1 cellular context compared by ENCODE assay signal in the genomic region with DNA sequence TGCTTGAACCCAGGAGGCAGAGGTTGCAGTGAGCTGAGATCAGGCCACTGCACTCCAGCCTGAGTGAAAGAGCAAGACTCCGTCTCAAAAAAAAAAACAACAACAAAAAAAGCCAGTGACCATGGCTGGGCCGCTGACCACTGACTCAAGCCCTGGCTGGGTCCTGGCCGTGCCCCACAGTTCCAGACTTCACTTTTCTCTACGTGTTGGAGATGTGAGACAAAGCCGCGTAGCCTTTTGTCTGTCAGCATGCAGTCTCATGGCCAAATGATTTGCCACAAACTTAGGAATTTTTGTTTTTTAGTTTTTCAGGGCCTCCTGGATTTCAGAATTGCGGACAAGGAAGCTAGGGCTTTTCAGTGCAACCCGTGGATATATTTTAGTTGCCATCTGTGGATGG.
A peak's percentile ranks its signal among the peaks of the same experiment; 100 is the strongest.
TF ChIP-seq lines count a peak whose summit lies in the region.

No MANE protein-coding gene starts in this region.

TF ChIP-seq in HepG2, 621 proteins besides CTCF, POLR2A, EP300 and RAD21 (continued from another document):
- TF ChIP-seq, protein P1, sequence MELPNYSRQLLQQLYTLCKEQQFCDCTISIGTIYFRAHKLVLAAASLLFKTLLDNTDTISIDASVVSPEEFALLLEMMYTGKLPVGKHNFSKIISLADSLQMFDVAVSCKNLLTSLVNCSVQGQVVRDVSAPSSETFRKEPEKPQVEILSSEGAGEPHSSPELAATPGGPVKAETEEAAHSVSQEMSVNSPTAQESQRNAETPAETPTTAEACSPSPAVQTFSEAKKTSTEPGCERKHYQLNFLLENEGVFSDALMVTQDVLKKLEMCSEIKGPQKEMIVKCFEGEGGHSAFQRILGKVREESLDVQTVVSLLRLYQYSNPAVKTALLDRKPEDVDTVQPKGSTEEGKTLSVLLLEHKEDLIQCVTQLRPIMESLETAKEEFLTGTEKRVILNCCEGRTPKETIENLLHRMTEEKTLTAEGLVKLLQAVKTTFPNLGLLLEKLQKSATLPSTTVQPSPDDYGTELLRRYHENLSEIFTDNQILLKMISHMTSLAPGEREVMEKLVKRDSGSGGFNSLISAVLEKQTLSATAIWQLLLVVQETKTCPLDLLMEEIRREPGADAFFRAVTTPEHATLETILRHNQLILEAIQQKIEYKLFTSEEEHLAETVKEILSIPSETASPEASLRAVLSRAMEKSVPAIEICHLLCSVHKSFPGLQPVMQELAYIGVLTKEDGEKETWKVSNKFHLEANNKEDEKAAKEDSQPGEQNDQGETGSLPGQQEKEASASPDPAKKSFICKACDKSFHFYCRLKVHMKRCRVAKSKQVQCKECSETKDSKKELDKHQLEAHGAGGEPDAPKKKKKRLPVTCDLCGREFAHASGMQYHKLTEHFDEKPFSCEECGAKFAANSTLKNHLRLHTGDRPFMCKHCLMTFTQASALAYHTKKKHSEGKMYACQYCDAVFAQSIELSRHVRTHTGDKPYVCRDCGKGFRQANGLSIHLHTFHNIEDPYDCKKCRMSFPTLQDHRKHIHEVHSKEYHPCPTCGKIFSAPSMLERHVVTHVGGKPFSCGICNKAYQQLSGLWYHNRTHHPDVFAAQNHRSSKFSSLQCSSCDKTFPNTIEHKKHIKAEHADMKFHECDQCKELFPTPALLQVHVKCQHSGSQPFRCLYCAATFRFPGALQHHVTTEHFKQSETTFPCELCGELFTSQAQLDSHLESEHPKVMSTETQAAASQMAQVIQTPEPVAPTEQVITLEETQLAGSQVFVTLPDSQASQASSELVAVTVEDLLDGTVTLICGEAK (IDR thresholded peaks at IDR 0.05) = no peak
- TF ChIP-seq, protein P1 (CRISPR knock-in tag; IDR thresholded peaks at IDR 0.05) = no peak
- no peak for TF ChIP-seq TAF1 (CRISPR knock-in tag; IDR thresholded peaks at IDR 0.05)
- TF ChIP-seq ZFX (CRISPR knock-in tag; IDR thresholded peaks at IDR 0.05; ENCODE audit: low read depth) = 0 out of 2 replicates have a peak, but pooled peaks have one; percentile 13
- 0 out of 2 replicates have a peak, but pooled peaks have one; percentile 0 for TF ChIP-seq ZNF296 (CRISPR knock-in tag; conservative IDR thresholded peaks at IDR 0.05)
- TF ChIP-seq ZBTB38 (CRISPR knock-in tag; IDR thresholded peaks at IDR 0.05) = peak; percentile 40; the same call in 1 of the 2 replicates
